ENCODE assay signal across 8 cellular contexts in genomic region chr1:156282143-156282478, GRCh38.
DNase-seq lines count a peak whose midpoint lies in the region; ATAC-seq and TF ChIP-seq lines count a peak whose summit lies in the region.

No MANE protein-coding gene starts in this region.

- peaks cover 37% of the 10 kb centered on the region for H3K4me1 Mint-ChIP-seq in activated naive CD8-positive, alpha-beta T cell treated with anti-CD3 and anti-CD28 coated beads, Interleukin-2, amount 50 U/mL, for 24 hours
- peaks cover 48% of the 10 kb centered on the region for H3K4me1 Mint-ChIP-seq in stimulated activated naive CD8-positive, alpha-beta T cell treated with anti-CD3 and anti-CD28 coated beads, Interleukin-15, amount 100 ng/mL, for 72 hours

- no peaks in the 10 kb centered on the region for H3K9me3 Mint-ChIP-seq in activated naive CD8-positive, alpha-beta T cell treated with anti-CD3 and anti-CD28 coated beads, Interleukin-2, amount 50 U/mL, for 24 hours
- no peaks in the 10 kb centered on the region for H3K9me3 Mint-ChIP-seq in stimulated activated naive CD8-positive, alpha-beta T cell treated with anti-CD3 and anti-CD28 coated beads, Interleukin-15, amount 100 ng/mL, for 72 hours

- DNase-seq in NCI-H2081 (lab: John Stamatoyannopoulos, UW) = peak; percentile 66 to 68
- DNase-seq in NCI-H2081 treated with DMSO at 0.1 percent for 48 hours (lab: John Stamatoyannopoulos, UW) = no peak
- no peak for DNase-seq in LNCaP clone FGC (ENCODE audit: low read depth)
- DNase-seq in activated naive CD8-positive, alpha-beta T cell treated with anti-CD3 and anti-CD28 coated beads, Interleukin-2, amount 50 U/mL, for 24 hours = no peak
- DNase-seq in stimulated activated naive CD8-positive, alpha-beta T cell treated with anti-CD3 and anti-CD28 coated beads, Interleukin-15, amount 100 ng/mL, for 72 hours = no peak
- no peak for DNase-seq in HPDE6-E6E7 (ENCODE audit: extremely low spot score)
- no peak for DNase-seq in GM13977 (ENCODE audit: low spot score)

- peak overlapping the region; percentile 90 for H3K27ac Mint-ChIP-seq in activated naive CD8-positive, alpha-beta T cell treated with anti-CD3 and anti-CD28 coated beads, Interleukin-2, amount 50 U/mL, for 24 hours
- H3K27ac Mint-ChIP-seq in stimulated activated naive CD8-positive, alpha-beta T cell treated with anti-CD3 and anti-CD28 coated beads, Interleukin-15, amount 100 ng/mL, for 72 hours = peak overlapping the region; percentile 98

- no peak for ATAC-seq in activated naive CD8-positive, alpha-beta T cell treated with anti-CD3 and anti-CD28 coated beads, Interleukin-2, amount 50 U/mL, for 24 hours
- ATAC-seq in stimulated activated naive CD8-positive, alpha-beta T cell treated with anti-CD3 and anti-CD28 coated beads, Interleukin-15, amount 100 ng/mL, for 72 hours = no peak

- peak overlapping the region; percentile 95 for H3K4me3 Mint-ChIP-seq in activated naive CD8-positive, alpha-beta T cell treated with anti-CD3 and anti-CD28 coated beads, Interleukin-2, amount 50 U/mL, for 24 hours
- peak overlapping the region; percentile 90 to 96 for H3K4me3 Mint-ChIP-seq in stimulated activated naive CD8-positive, alpha-beta T cell treated with anti-CD3 and anti-CD28 coated beads, Interleukin-15, amount 100 ng/mL, for 72 hours

- H3K4me3 ChIP-seq in LNCaP clone FGC (ENCODE audit: low read depth, low read length) (peak overlapping the region; percentile 74), iPS-18c (ENCODE audit: insufficient read depth, low read depth, low read length) (peak overlapping the region; percentile 87)

- no peaks in the 10 kb centered on the region for H3K9me3 ChIP-seq in iPS-18c (ENCODE audit: control insufficient read depth, insufficient read depth, low read length)

- H3K36me3 Mint-ChIP-seq in activated naive CD8-positive, alpha-beta T cell treated with anti-CD3 and anti-CD28 coated beads, Interleukin-2, amount 50 U/mL, for 24 hours (ENCODE audit: low read depth) = peaks cover 33% of the 10 kb centered on the region

- in situ Hi-C loops in GM13977 (cut with MboI; ENCODE audit: low pct_unique_long_range_greater_than_20kb, low sequenced_read_pairs, unreplicated experiment) = no loop called here

- no peak for TF ChIP-seq CTCF in LNCaP clone FGC (IDR thresholded peaks at IDR 0.05; ENCODE audit: control insufficient read depth, extremely low read depth, insufficient read depth)
- TF ChIP-seq CTCF in GM13977 (IDR thresholded peaks at IDR 0.05; ENCODE audit: extremely low read depth, insufficient read depth, missing control alignments) = no peak

- no peaks in the 10 kb centered on the region for H3K27me3 Mint-ChIP-seq in activated naive CD8-positive, alpha-beta T cell treated with anti-CD3 and anti-CD28 coated beads, Interleukin-2, amount 50 U/mL, for 24 hours
- H3K27me3 Mint-ChIP-seq in stimulated activated naive CD8-positive, alpha-beta T cell treated with anti-CD3 and anti-CD28 coated beads, Interleukin-15, amount 100 ng/mL, for 72 hours = no peaks in the 10 kb centered on the region

Comparison
In these comparisons a context has a peak if more than half of its experiments do, and no peak if none do; other contexts are left out.
1. DNase-seq: peak in NCI-H2081 (2 of 2); none in NCI-H2081 treated with DMSO at 0.1 percent for 48 hours (single experiment), LNCaP clone FGC (single experiment), activated naive CD8-positive, alpha-beta T cell treated with anti-CD3 and anti-CD28 coated beads, Interleukin-2, amount 50 U/mL, for 24 hours (single experiment), stimulated activated naive CD8-positive, alpha-beta T cell treated with anti-CD3 and anti-CD28 coated beads, Interleukin-15, amount 100 ng/mL, for 72 hours (0 of 2), HPDE6-E6E7 (single experiment) and GM13977 (single experiment).